In the genomic region with DNA sequence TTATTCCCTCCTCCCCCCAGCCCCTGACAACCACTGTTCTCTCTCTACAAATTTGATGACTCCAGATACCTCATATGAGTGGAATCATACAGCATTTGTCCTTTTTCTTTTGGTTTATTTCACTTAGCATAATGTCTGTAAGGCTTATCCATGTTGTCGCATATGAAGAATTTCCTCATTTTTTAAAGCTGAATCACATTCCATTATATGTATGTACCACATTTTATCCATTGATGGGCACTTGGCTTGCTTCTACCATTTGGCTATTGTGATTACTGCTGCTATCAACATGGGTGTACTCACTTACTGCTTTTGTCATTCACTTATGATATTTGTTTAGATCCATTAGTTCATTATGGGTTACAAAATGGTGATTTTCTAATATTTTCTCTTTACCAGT, we compare ENCODE assay signal across 27 cellular contexts.
"Had no signal": no experiment of that assay in that cellular context is flagged by ENCODE, and none has a peak within 500 bp of the region (broad histone marks: within the 10 kb centered on the region; RNA-seq: fewer than 3 reads in every experiment).

No MANE protein-coding gene starts in this region.

- H3K27me3 ChIP-seq: breast epithelium, esophagus squamous epithelium, foreskin keratinocyte, spleen, suprapubic skin, tibial artery, upper lobe of right lung had no signal

- H3K4me3 ChIP-seq: breast epithelium, esophagus squamous epithelium, left ventricle myocardium inferior, lung, spleen, suprapubic skin, tibial artery, upper lobe of right lung had no signal

- FAIRE-seq: colon, endometrium had no signal

- H3K27ac ChIP-seq: breast epithelium, epithelial cell of prostate, esophagus squamous epithelium, foreskin keratinocyte, left ventricle myocardium inferior, spleen, suprapubic skin, tibial artery, upper lobe of right lung had no signal

- H3K9me3 ChIP-seq: breast epithelium, esophagus squamous epithelium, left ventricle myocardium inferior, spleen, suprapubic skin, tibial artery, upper lobe of right lung had no signal

- H3K36me3 ChIP-seq: breast epithelium, esophagus squamous epithelium, left ventricle myocardium inferior, spleen, suprapubic skin, tibial artery, upper lobe of right lung had no signal

- DNase-seq: activated B cell treated with CpG ODN at 0.5 μM for 24 hours; activated CD4-positive, alpha-beta T cell treated with anti-CD3 and anti-CD28 coated beads, Interleukin-2, amount 50 U/mL, for 1 hour; activated CD8-positive, alpha-beta T cell treated with anti-CD3 and anti-CD28 coated beads for 36 hours; activated naive CD8-positive, alpha-beta T cell treated with anti-CD3 and anti-CD28 coated beads, Interleukin-2, amount 50 U/mL, for 24 hours; activated T-cell treated with anti-CD3 and anti-CD28 coated beads, Interleukin-2, amount 50 U/mL, for 4 hours; amygdala; dermis blood vessel endothelial cell; effector CD8-positive, alpha-beta T cell; esophagus squamous epithelium; left ventricle myocardium inferior; mesendoderm; posterior cingulate gyrus; right cardiac atrium; spleen; stimulated activated naive CD4-positive, alpha-beta T cell; T-helper 17 cell; tibial artery; upper lobe of right lung had no signal

- H3K4me1 ChIP-seq: breast epithelium, esophagus squamous epithelium, foreskin keratinocyte, left ventricle myocardium inferior, spleen, suprapubic skin, upper lobe of right lung had no signal

- ATAC-seq: activated CD8-positive, alpha-beta T cell treated with anti-CD3 and anti-CD28 coated beads for 36 hours; activated naive CD8-positive, alpha-beta T cell treated with anti-CD3 and anti-CD28 coated beads, Interleukin-2, amount 50 U/mL, for 24 hours; activated T-cell treated with anti-CD3 and anti-CD28 coated beads, Interleukin-2, amount 50 U/mL, for 4 hours; activated T-helper 17 cell treated with anti-CD3 and anti-CD28 coated beads, Interleukin-2, amount 50 U/mL, for 72 hours; foreskin keratinocyte; natural killer cell treated with Interleukin-12 subunit alpha and Interleukin-12 subunit beta and Interleukin-15 and Interleukin-18, amount 100 ng/mL, for 72 hours; right cardiac atrium; T-helper 17 cell; upper lobe of right lung had no signal
